Comparison of ENCODE assay signal across 21 cellular contexts in genomic region chr11:66936326-66936725, GRCh38. TPM values are rescaled to one million over a fixed set of nuclear protein-coding genes. Genes with fewer than 3 reads are reported as not detected.
A peak's percentile ranks its signal among the peaks of the same experiment; 100 is the strongest.
DNase-seq lines count a peak whose midpoint lies in the region; ATAC-seq and TF ChIP-seq lines count a peak whose summit lies in the region.
"Had no signal": no experiment of that assay in that cellular context is flagged by ENCODE, and none has a peak within 500 bp of the region (broad histone marks: within the 10 kb centered on the region; RNA-seq: fewer than 3 reads in every experiment).

No MANE protein-coding gene starts in this region.

- peaks cover 4% of the 10 kb centered on the region for H3K9me3 Mint-ChIP-seq in osteocyte (ENCODE audit: unreplicated experiment)

- H3K4me3 Mint-ChIP-seq in osteocyte (ENCODE audit: unreplicated experiment): no peak overlapping the region
- H3K4me3 Mint-ChIP-seq: activated CD8-positive, alpha-beta memory T cell treated with anti-CD3 and anti-CD28 coated beads, Interleukin-2, amount 10 ng/mL, durations not matched to agents 7 days and 5 days; CD4-positive, CD25-positive, alpha-beta regulatory T cell; nephron had no signal

- no peaks in the 10 kb centered on the region for H3K27me3 Mint-ChIP-seq in osteocyte (ENCODE audit: unreplicated experiment)

- DNase-seq in EH (ENCODE audit: low read depth) (peak; percentile 88), NCI-H460 (ENCODE audit: extremely low read depth, low read depth) (peak; percentile 69), epithelial cell of esophagus (ENCODE audit: low read depth) (peak; percentile 90), osteocyte (ENCODE audit: extremely low spot score, unreplicated experiment) (no peak), COLO668 (lab: John Stamatoyannopoulos, UW; ENCODE audit: unreplicated experiment) (no peak), glomerular visceral epithelial cell (ENCODE audit: extremely low spot score) (no peak), medulla oblongata (ENCODE audit: extremely low spot score) (no peak)
- DNase-seq: activated CD4-positive, CD25-positive, alpha-beta regulatory T cell treated with anti-CD3 and anti-CD28 coated beads, Interleukin-2, amount 50 U/mL, for 72 hours; activated CD8-positive, alpha-beta memory T cell treated with anti-CD3 and anti-CD28 coated beads, Interleukin-2, amount 10 ng/mL, durations not matched to agents 7 days and 5 days; activated effector memory CD4-positive, alpha-beta T cell treated with anti-CD3 and anti-CD28 coated beads, Interleukin-2, amount 50 U/mL, for 16 hours; CD4-positive, CD25-positive, alpha-beta regulatory T cell; H7; NCI-H2227 treated with DMSO at 0.1 percent for 48 hours; retina; SHP77 treated with DMSO at 0.1 percent for 48 hours had no signal

- peaks cover 52% of the 10 kb centered on the region for H3K4me1 Mint-ChIP-seq in osteocyte (ENCODE audit: unreplicated experiment)
- H3K4me1 Mint-ChIP-seq: activated CD8-positive, alpha-beta memory T cell treated with anti-CD3 and anti-CD28 coated beads, Interleukin-2, amount 10 ng/mL, durations not matched to agents 7 days and 5 days had no signal

- TF ChIP-seq CTCF in epithelial cell of esophagus (IDR thresholded peaks at IDR 0.05; ENCODE audit: insufficient read depth, low read depth, low read length, missing control alignments) (no peak), osteocyte (IDR thresholded peaks at IDR 0.05) (no peak)

- H3K36me3 Mint-ChIP-seq in osteocyte (ENCODE audit: unreplicated experiment): no peaks in the 10 kb centered on the region
- H3K36me3 Mint-ChIP-seq: activated CD8-positive, alpha-beta memory T cell treated with anti-CD3 and anti-CD28 coated beads, Interleukin-2, amount 10 ng/mL, durations not matched to agents 7 days and 5 days; CD4-positive, CD25-positive, alpha-beta regulatory T cell had no signal

- H3K27ac Mint-ChIP-seq in osteocyte (ENCODE audit: unreplicated experiment): peak overlapping the region; percentile 92
- H3K27ac Mint-ChIP-seq: activated CD8-positive, alpha-beta memory T cell treated with anti-CD3 and anti-CD28 coated beads, Interleukin-2, amount 10 ng/mL, durations not matched to agents 7 days and 5 days; CD4-positive, CD25-positive, alpha-beta regulatory T cell; nephron had no signal

- no peak overlapping the region for H3K4me3 ChIP-seq in epithelial cell of esophagus (ENCODE audit: low read length)
- H3K4me3 ChIP-seq: ascending aorta had no signal

- no peak for ATAC-seq in HG02798 (IDR thresholded peaks at IDR 0.05; ENCODE audit: poor library complexity, unreplicated experiment)
- ATAC-seq: activated CD8-positive, alpha-beta memory T cell treated with anti-CD3 and anti-CD28 coated beads, Interleukin-2, amount 10 ng/mL, durations not matched to agents 7 days and 5 days had no signal

RNA-seq across cellular contexts. Expression of gene PC, which starts 21.9 kb away (rescaled TPM):
- total RNA-seq in NCI-H460 (2014; rRNA removed; shearing (Covaris generic)): 22.2 and 25.5 TPM in 2 replicates
- 48.2 and 68.4 TPM in 2 replicates for polyA plus RNA-seq in NCI-H460 (2014; cell fraction: nucleus; rRNA removed)
- 41.7 and 49.1 TPM in 2 replicates for total RNA-seq in osteocyte

RNA-seq across cellular contexts. Expression of gene C11orf86, which starts 38.8 kb away (rescaled TPM):
- not detected in 2 replicates for total RNA-seq in NCI-H460 (2014; rRNA removed; shearing (Covaris generic))
- 1.7 and 3.6 TPM in 2 replicates for polyA plus RNA-seq in NCI-H460 (2014; cell fraction: nucleus; rRNA removed)
- not detected in 2 replicates for total RNA-seq in osteocyte
- total RNA-seq: activated CD8-positive, alpha-beta memory T cell treated with anti-CD3 and anti-CD28 coated beads, Interleukin-2, amount 10 ng/mL, durations not matched to agents 7 days and 5 days; ascending aorta; CD4-positive, CD25-positive, alpha-beta regulatory T cell; frontal cortex; lung microvascular endothelial cell; subcutaneous adipose tissue had no signal
- polyA plus RNA-seq: CD4-positive, CD25-positive, alpha-beta regulatory T cell had no signal

Comparison
In these comparisons a context has a peak if more than half of its experiments do, and no peak if none do; other contexts are left out.
1. DNase-seq: peak in EH (single experiment), NCI-H460 (single experiment) and epithelial cell of esophagus (single experiment); none in osteocyte (single experiment), COLO668 (single experiment), glomerular visceral epithelial cell (single experiment) and medulla oblongata (single experiment).